In the genomic region with DNA sequence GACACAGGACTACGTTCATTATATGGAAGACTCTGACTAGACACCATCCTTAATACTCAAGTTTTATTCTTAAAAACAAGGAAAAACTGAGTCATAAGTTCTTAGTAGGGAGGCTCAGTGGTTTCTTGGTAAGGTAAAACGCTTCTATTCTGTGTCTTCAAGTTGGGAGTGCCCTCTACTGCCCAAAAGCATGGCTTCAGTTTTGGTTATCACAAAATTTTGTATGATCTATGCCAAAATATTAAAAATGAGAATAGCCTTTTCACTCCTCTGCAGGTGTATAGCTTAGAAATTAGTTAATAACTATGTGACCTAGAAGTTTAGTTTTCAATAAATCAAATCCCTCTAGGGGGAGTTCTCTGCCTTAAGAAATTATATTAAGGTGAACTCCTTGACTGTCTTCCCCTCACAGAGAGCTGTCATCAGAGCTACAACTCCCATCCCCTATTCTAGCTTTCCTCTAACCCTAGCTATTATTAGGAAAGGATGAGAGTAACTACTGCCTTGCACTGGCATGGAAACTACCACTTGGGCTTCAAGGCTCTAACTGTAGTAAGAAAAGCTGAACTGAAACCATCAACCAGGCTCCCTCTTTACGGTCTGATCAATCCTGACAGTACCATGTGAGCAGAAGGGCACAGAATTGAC, we compare ENCODE assay signal across 8 cellular contexts.
DNase-seq lines count a peak whose midpoint lies in the region; ATAC-seq, FAIRE-seq and TF ChIP-seq lines count a peak whose summit lies in the region.

No MANE protein-coding gene starts in this region.

- DNase-seq in D721Med (ENCODE audit: insufficient read length, low spot score) (no peak), MV-4-11 (lab: John Stamatoyannopoulos, UW) (peak; percentile 81), fibroblast of mammary gland (ENCODE audit: low read depth) (no peak), GDM1 (lab: John Stamatoyannopoulos, UW) (no peak), NCI-H146 (lab: John Stamatoyannopoulos, UW) (no peak)
- no peak for DNase-seq in NK-92 treated with Interleukin-12 subunit alpha and Interleukin-12 subunit beta, amount 100 ng/mL, for 24 hours (lab: John Stamatoyannopoulos, UW)
- no peak for DNase-seq in central memory CD4-positive, alpha-beta T cell

- ATAC-seq in GM21423 (IDR thresholded peaks at IDR 0.05; ENCODE audit: unreplicated experiment), result peak; percentile 77

- peak; percentile 23 for TF ChIP-seq CTCF in D721Med (IDR thresholded peaks at IDR 0.05; ENCODE audit: insufficient read depth, missing control alignments)
- TF ChIP-seq CTCF in fibroblast of mammary gland (conservative IDR thresholded peaks at IDR 0.05; ENCODE audit: control insufficient read depth, insufficient read depth, low read depth, low read length), result peak; percentile 40

- no peak overlapping the region for H3K4me3 ChIP-seq in fibroblast of mammary gland (ENCODE audit: control insufficient read depth, low read depth, low read length)

- FAIRE-seq in D721Med (lab: Jason Lieb, UNC), result no peak
